15 cellular contexts compared by ENCODE assay signal in the genomic region with DNA sequence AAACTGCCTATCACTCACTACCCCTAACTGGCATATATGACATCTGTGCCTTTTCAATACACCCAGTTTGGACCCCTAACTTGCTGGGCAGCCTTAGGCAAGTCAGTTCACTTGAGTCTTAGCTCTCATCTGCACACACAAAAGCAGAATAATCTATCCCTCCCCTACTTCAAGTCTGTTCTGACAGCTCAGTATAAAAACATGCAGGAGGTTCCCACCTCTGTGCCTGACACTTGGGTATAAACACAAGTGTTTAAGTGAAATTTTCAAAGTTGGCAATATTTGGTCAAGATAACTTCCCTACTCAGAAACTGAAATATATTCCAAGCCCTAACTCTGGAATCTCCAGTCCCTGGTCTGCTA. TPM values are rescaled to one million over a fixed set of nuclear protein-coding genes. Genes with fewer than 3 reads are reported as not detected.
DNase-seq lines count a peak whose midpoint lies in the region; ATAC-seq and TF ChIP-seq lines count a peak whose summit lies in the region.
"Had no signal": no experiment of that assay in that cellular context is flagged by ENCODE, and none has a peak within 500 bp of the region (broad histone marks: within the 10 kb centered on the region; RNA-seq: fewer than 3 reads in every experiment).

No MANE protein-coding gene starts in this region.

- no peaks in the 10 kb centered on the region for H3K27me3 Mint-ChIP-seq in activated CD4-positive, alpha-beta T cell treated with anti-CD3 and anti-CD28 coated beads, Interleukin-2, amount 10 ng/mL, durations not matched to agents 24 days and 14 days
- H3K27me3 Mint-ChIP-seq in IgD-negative memory B cell (no peaks in the 10 kb centered on the region), neural crest cell (ENCODE audit: low read depth) (peaks cover 48% of the 10 kb centered on the region)
- no peaks in the 10 kb centered on the region for H3K27me3 Mint-ChIP-seq in activated naive CD8-positive, alpha-beta T cell treated with anti-CD3 and anti-CD28 coated beads, Interleukin-2, amount 10 ng/mL, durations not matched to agents 7 days and 5 days
- H3K27me3 Mint-ChIP-seq: activated B cell treated with CpG ODN at 0.5 μM for 24 hours had no signal

- peak overlapping the region; percentile 18 for H3K27ac Mint-ChIP-seq in activated CD4-positive, alpha-beta T cell treated with anti-CD3 and anti-CD28 coated beads, Interleukin-2, amount 10 ng/mL, durations not matched to agents 24 days and 14 days
- H3K27ac Mint-ChIP-seq in IgD-negative memory B cell (peak overlapping the region in 2 of 3 donors; percentile 55 to 91), neural crest cell (ENCODE audit: unreplicated experiment) (no peak overlapping the region)
- peak overlapping the region; percentile 28 for H3K27ac Mint-ChIP-seq in activated naive CD8-positive, alpha-beta T cell treated with anti-CD3 and anti-CD28 coated beads, Interleukin-2, amount 10 ng/mL, durations not matched to agents 7 days and 5 days
- H3K27ac Mint-ChIP-seq: activated B cell treated with CpG ODN at 0.5 μM for 24 hours had no signal

- POLR2A ChIA-PET in activated naive CD8-positive, alpha-beta T cell treated with anti-CD3 and anti-CD28 coated beads, Interleukin-2, amount 10 ng/mL, durations not matched to agents 7 days and 5 days (lab: Charles Lee) = interaction anchor here (12.2 kb wide), 1 partner anchor 11 kb away, joined by 144 read pairs; the partner anchor contains the start of gene HNRNPH1
- POLR2A ChIA-PET in GM10248 (lab: Yijun Ruan, JAX) = interaction anchor here (0.6 to 5.7 kb wide), 3 partner anchors 9 to 1405 kb away, joined by 3 to 74 read pairs (median 12); partner anchors contain the start of gene HNRNPH1

- H3K4me3 Mint-ChIP-seq in activated CD4-positive, alpha-beta T cell treated with anti-CD3 and anti-CD28 coated beads, Interleukin-2, amount 10 ng/mL, durations not matched to agents 24 days and 14 days = no peak overlapping the region
- no peak overlapping the region for H3K4me3 Mint-ChIP-seq in IgD-negative memory B cell
- no peak overlapping the region for H3K4me3 Mint-ChIP-seq in activated naive CD8-positive, alpha-beta T cell treated with anti-CD3 and anti-CD28 coated beads, Interleukin-2, amount 10 ng/mL, durations not matched to agents 7 days and 5 days
- peak overlapping the region; percentile 73 for H3K4me3 Mint-ChIP-seq in neural crest cell
- H3K4me3 Mint-ChIP-seq: activated B cell treated with CpG ODN at 0.5 μM for 24 hours had no signal

- H3K36me3 Mint-ChIP-seq in activated CD4-positive, alpha-beta T cell treated with anti-CD3 and anti-CD28 coated beads, Interleukin-2, amount 10 ng/mL, durations not matched to agents 24 days and 14 days (ENCODE audit: low read depth) = peaks cover 66% of the 10 kb centered on the region
- peaks cover 18% of the 10 kb centered on the region for H3K36me3 Mint-ChIP-seq in IgD-negative memory B cell
- peaks cover 35% of the 10 kb centered on the region for H3K36me3 Mint-ChIP-seq in activated naive CD8-positive, alpha-beta T cell treated with anti-CD3 and anti-CD28 coated beads, Interleukin-2, amount 10 ng/mL, durations not matched to agents 7 days and 5 days
- H3K36me3 Mint-ChIP-seq in neural crest cell (ENCODE audit: low read depth) = peaks cover 41% of the 10 kb centered on the region

- H3K4me1 Mint-ChIP-seq in activated CD4-positive, alpha-beta T cell treated with anti-CD3 and anti-CD28 coated beads, Interleukin-2, amount 10 ng/mL, durations not matched to agents 24 days and 14 days = peaks cover 48% of the 10 kb centered on the region
- H3K4me1 Mint-ChIP-seq in IgD-negative memory B cell (peaks cover 8 to 34% (median 16%) of the 10 kb centered on the region in 3 donors), neural crest cell (peaks cover 50% of the 10 kb centered on the region)
- peaks cover 50% of the 10 kb centered on the region for H3K4me1 Mint-ChIP-seq in activated naive CD8-positive, alpha-beta T cell treated with anti-CD3 and anti-CD28 coated beads, Interleukin-2, amount 10 ng/mL, durations not matched to agents 7 days and 5 days
- H3K4me1 Mint-ChIP-seq: activated B cell treated with CpG ODN at 0.5 μM for 24 hours had no signal

- no peak for ATAC-seq in activated naive CD8-positive, alpha-beta T cell treated with anti-CD3 and anti-CD28 coated beads, Interleukin-2, amount 10 ng/mL, durations not matched to agents 7 days and 5 days (ENCODE audit: low read depth)
- ATAC-seq in HG03280 (IDR thresholded peaks at IDR 0.05; ENCODE audit: unreplicated experiment) = no peak

- H3K9me3 Mint-ChIP-seq in activated CD4-positive, alpha-beta T cell treated with anti-CD3 and anti-CD28 coated beads, Interleukin-2, amount 10 ng/mL, durations not matched to agents 24 days and 14 days = no peaks in the 10 kb centered on the region
- H3K9me3 Mint-ChIP-seq in IgD-negative memory B cell (no peaks in the 10 kb centered on the region), neural crest cell (no peaks in the 10 kb centered on the region)
- H3K9me3 Mint-ChIP-seq in activated naive CD8-positive, alpha-beta T cell treated with anti-CD3 and anti-CD28 coated beads, Interleukin-2, amount 10 ng/mL, durations not matched to agents 7 days and 5 days = no peaks in the 10 kb centered on the region
- H3K9me3 Mint-ChIP-seq: activated B cell treated with CpG ODN at 0.5 μM for 24 hours had no signal

- CTCF ChIA-PET in GM10248 (lab: Yijun Ruan, JAX) = interaction anchor here (1.4 to 4.3 kb wide), 2 partner anchors 9 to 12 kb away, joined by 3 to 23 read pairs; partner anchors contain the start of gene HNRNPH1

- no peak for DNase-seq in activated CD4-positive, alpha-beta T cell treated with anti-CD3 and anti-CD28 coated beads, Interleukin-2, amount 10 ng/mL, durations not matched to agents 24 days and 14 days
- no peak for DNase-seq in activated CD4-positive, alpha-beta T cell treated with anti-CD3 and anti-CD28 coated beads for 48 hours
- no peak for DNase-seq in activated naive CD8-positive, alpha-beta T cell treated with anti-CD3 and anti-CD28 coated beads, Interleukin-2, amount 10 ng/mL, durations not matched to agents 7 days and 5 days
- DNase-seq in neural crest cell (ENCODE audit: low read depth, low spot score) = no peak
- DNase-seq in SKM-1 treated with dmso at 0.1 percent for 144 hours (lab: John Stamatoyannopoulos, UW; ENCODE audit: unreplicated experiment) = no peak
- DNase-seq in GM10248 (ENCODE audit: extremely low spot score) = no peak
- DNase-seq: activated B cell treated with CpG ODN at 0.5 μM for 24 hours, COR-L47, NCI-H1930, NCI-H82, posterior cingulate gyrus, SIG-M5, upper lobe of left lung had no signal

- intact Hi-C loops in activated CD4-positive, alpha-beta T cell treated with anti-CD3 and anti-CD28 coated beads, Interleukin-2, amount 10 ng/mL, durations not matched to agents 24 days and 14 days (cut with micrococcal nuclease) = no loop called here

- TF ChIP-seq CTCF in neural crest cell (conservative IDR thresholded peaks at IDR 0.05) (no peak), GM10248 (IDR thresholded peaks at IDR 0.05; ENCODE audit: control extremely low read depth, extremely low read depth, low read depth, missing control alignments) (no peak)

RNA-seq across cellular contexts. Expression of gene HNRNPH1, which starts 12.6 kb away (rescaled TPM):
- total RNA-seq in activated CD4-positive, alpha-beta T cell treated with anti-CD3 and anti-CD28 coated beads, Interleukin-2, amount 10 ng/mL, durations not matched to agents 24 days and 14 days = 952 and 964 TPM in 2 replicates
- polyA plus RNA-seq in IgD-negative memory B cell = 116 TPM
- total RNA-seq in activated naive CD8-positive, alpha-beta T cell treated with anti-CD3 and anti-CD28 coated beads, Interleukin-2, amount 10 ng/mL, durations not matched to agents 7 days and 5 days = 1,000 to 10,000 TPM; 1,103 to 1,162 TPM
- 1,155 and 1,166 TPM in 2 replicates for total RNA-seq in neural crest cell
